In genomic region chr4:113292371-113293042, GRCh38 we compare ENCODE assay signal across 10 cellular contexts.
DNase-seq lines count a peak whose midpoint lies in the region; ATAC-seq, FAIRE-seq and TF ChIP-seq lines count a peak whose summit lies in the region.
"Had no signal": no experiment of that assay in that cellular context is flagged by ENCODE, and none has a peak within 500 bp of the region (broad histone marks: within the 10 kb centered on the region; RNA-seq: fewer than 3 reads in every experiment).

No MANE protein-coding gene starts in this region.

- H3K27ac ChIP-seq in astrocyte (ENCODE audit: low read depth, low read length) (no peak overlapping the region), rectal smooth muscle tissue (ENCODE audit: low read depth, low read length) (peak overlapping the region; percentile 83)
- H3K27ac ChIP-seq: PC-9 had no signal

- no peaks in the 10 kb centered on the region for H3K79me2 ChIP-seq in astrocyte (ENCODE audit: insufficient read depth, low read length)

- no peak for FAIRE-seq in astrocyte (lab: Jason Lieb, UNC)
- FAIRE-seq in urothelium cell line (lab: Jason Lieb, UNC) = no peak
- FAIRE-seq: frontal cortex had no signal

- no peak for ATAC-seq in GM21786 (IDR thresholded peaks at IDR 0.05; ENCODE audit: unreplicated experiment)

- peak overlapping the region; percentile 63 for H3K9ac ChIP-seq in astrocyte (ENCODE audit: low read length)
- no peak overlapping the region for H3K9ac ChIP-seq in rectal smooth muscle tissue (ENCODE audit: low read length)

- peak overlapping the region; percentile 82 for H2AFZ ChIP-seq in astrocyte (ENCODE audit: low read depth, low read length)
- H2AFZ ChIP-seq: PC-9 had no signal

- H4K20me1 ChIP-seq in astrocyte (ENCODE audit: insufficient read depth, low read length) = no peaks in the 10 kb centered on the region

- no peak overlapping the region for H3K4me3 ChIP-seq in astrocyte (ENCODE audit: insufficient read depth, low read depth, low read length)
- H3K4me3 ChIP-seq in rectal smooth muscle tissue (ENCODE audit: low read length) = peak overlapping the region; percentile 35
- H3K4me3 ChIP-seq: PC-9 had no signal

- TF ChIP-seq CTCF in astrocyte (IDR thresholded peaks at IDR 0.05; ENCODE audit: insufficient read depth, low read depth, low read length) = no peak

- DNase-seq in ELF-1 (ENCODE audit: low read depth, low spot score) (peak; percentile 90), astrocyte (ENCODE audit: low read depth) (peak; percentile 26), hippocampal formation (lab: John Stamatoyannopoulos, UW) (peak; percentile 67 to 78), T-helper 2 cell (no peak), urothelium cell line (ENCODE audit: low spot score) (no peak)
- no peak for DNase-seq in activated CD4-positive, alpha-beta T cell treated with anti-CD3 and anti-CD28 coated beads, Interleukin-2, amount 50 U/mL, for 4 hours
- DNase-seq: PC-9 had no signal

- H3K36me3 Mint-ChIP-seq in astrocyte (ENCODE audit: low read depth, unreplicated experiment) = peaks cover 8% of the 10 kb centered on the region

- H3K4me3 Mint-ChIP-seq in astrocyte (ENCODE audit: unreplicated experiment) = no peak overlapping the region

- H3K4me1 ChIP-seq in astrocyte (ENCODE audit: insufficient read depth, low read length) (peaks cover 13% of the 10 kb centered on the region), rectal smooth muscle tissue (ENCODE audit: control insufficient read depth, insufficient read depth, low read length) (peaks cover 23% of the 10 kb centered on the region)

- H3K27me3 ChIP-seq in astrocyte (ENCODE audit: insufficient read depth, low read length) (no peaks in the 10 kb centered on the region), rectal smooth muscle tissue (ENCODE audit: control insufficient read depth, insufficient read depth, low read length) (no peaks in the 10 kb centered on the region)

- H3K27me3 Mint-ChIP-seq in astrocyte (ENCODE audit: low read depth, unreplicated experiment) = no peaks in the 10 kb centered on the region

- peak overlapping the region; percentile 78 for H3K4me2 ChIP-seq in astrocyte (ENCODE audit: low read length)
- H3K4me2 ChIP-seq: PC-9 had no signal

- H3K9me3 Mint-ChIP-seq in astrocyte (ENCODE audit: unreplicated experiment) = peaks cover 2% of the 10 kb centered on the region

- H3K4me1 Mint-ChIP-seq in astrocyte (ENCODE audit: low read depth, unreplicated experiment) = peaks cover 12% of the 10 kb centered on the region

- no peak overlapping the region for H3K27ac Mint-ChIP-seq in astrocyte (ENCODE audit: unreplicated experiment)

- no peaks in the 10 kb centered on the region for H3K36me3 ChIP-seq in astrocyte (ENCODE audit: insufficient read depth, low read length)
- H3K36me3 ChIP-seq in rectal smooth muscle tissue (ENCODE audit: control insufficient read depth, insufficient read depth, low read length) = no peaks in the 10 kb centered on the region

- H3K9me3 ChIP-seq in astrocyte (ENCODE audit: insufficient read depth, low read depth, low read length) = no peaks in the 10 kb centered on the region

Comparison
In these comparisons a context has a peak if more than half of its experiments do, and no peak if none do; other contexts are left out.
1. DNase-seq: peak in ELF-1 (single experiment), astrocyte (single experiment) and hippocampal formation (2 of 2); none in T-helper 2 cell (0 of 5), urothelium cell line (single experiment) and activated CD4-positive, alpha-beta T cell treated with anti-CD3 and anti-CD28 coated beads, Interleukin-2, amount 50 U/mL, for 4 hours (0 of 2).